In genomic region chr5:2621631-2622030, GRCh38 we compare ENCODE assay signal across 39 cellular contexts.
"Had no signal": no experiment of that assay in that cellular context is flagged by ENCODE, and none has a peak within 500 bp of the region (broad histone marks: within the 10 kb centered on the region; RNA-seq: fewer than 3 reads in every experiment).

No MANE protein-coding gene starts in this region.

- H3K36me3 Mint-ChIP-seq: activated naive CD4-positive, alpha-beta T cell treated with anti-CD3 and anti-CD28 coated beads, Interleukin-2, amount 10 ng/mL, durations not matched to agents 7 days and 5 days; activated naive CD4-positive, alpha-beta T cell treated with anti-CD3 and anti-CD28 coated beads, Interleukin-2, amount 50 U/mL, for 24 hours; activated naive CD4-positive, alpha-beta T cell treated with anti-CD3 and anti-CD28 coated beads, Interleukin-2, amount 50 U/mL, for 72 hours; activated naive CD8-positive, alpha-beta T cell; activated naive CD8-positive, alpha-beta T cell treated with anti-CD3 and anti-CD28 coated beads for 36 hours; activated naive CD8-positive, alpha-beta T cell treated with anti-CD3 and anti-CD28 coated beads, Interleukin-2, amount 10 ng/mL, durations not matched to agents 7 days and 5 days; brain had no signal

- H3K36me3 ChIP-seq: adrenal gland, ascending aorta, brain microvascular endothelial cell, breast epithelium, cardiac muscle cell had no signal

- ATAC-seq: activated naive CD4-positive, alpha-beta T cell treated with anti-CD3 and anti-CD28 coated beads, Interleukin-2, amount 50 U/mL, for 72 hours; activated naive CD8-positive, alpha-beta T cell treated with anti-CD3 and anti-CD28 coated beads, Interleukin-2, amount 50 U/mL, for 24 hours; activated T-cell treated with anti-CD3 and anti-CD28 coated beads, Interleukin-2, amount 50 U/mL, for 4 hours; activated T-cell treated with anti-CD3 and anti-CD28 coated beads, Interleukin-2, amount 50 U/mL, for 72 hours; activated T-helper 17 cell treated with anti-CD3 and anti-CD28 coated beads, Interleukin-2, amount 50 U/mL, for 72 hours; body of pancreas had no signal

- H3K4me1 Mint-ChIP-seq: activated naive CD4-positive, alpha-beta T cell treated with anti-CD3 and anti-CD28 coated beads, Interleukin-2, amount 10 ng/mL, durations not matched to agents 7 days and 5 days; activated naive CD4-positive, alpha-beta T cell treated with anti-CD3 and anti-CD28 coated beads, Interleukin-2, amount 50 U/mL, for 24 hours; activated naive CD8-positive, alpha-beta T cell treated with anti-CD3 and anti-CD28 coated beads for 36 hours; activated naive CD8-positive, alpha-beta T cell treated with anti-CD3 and anti-CD28 coated beads, Interleukin-2, amount 10 ng/mL, durations not matched to agents 7 days and 5 days; activated naive CD8-positive, alpha-beta T cell treated with anti-CD3 and anti-CD28 coated beads, Interleukin-2, amount 50 U/mL, for 24 hours; activated T-helper 17 cell treated with anti-CD3 and anti-CD28 coated beads, Interleukin-2, amount 50 U/mL, for 72 hours; brain; central memory CD8-positive, alpha-beta T cell had no signal

- H3K4me1 ChIP-seq: adrenal gland, ascending aorta, body of pancreas, breast epithelium had no signal

- H3K4me3 Mint-ChIP-seq: activated naive CD4-positive, alpha-beta T cell treated with anti-CD3 and anti-CD28 coated beads for 36 hours; activated naive CD4-positive, alpha-beta T cell treated with anti-CD3 and anti-CD28 coated beads, Interleukin-2, amount 10 ng/mL, durations not matched to agents 7 days and 5 days; activated naive CD4-positive, alpha-beta T cell treated with anti-CD3 and anti-CD28 coated beads, Interleukin-2, amount 50 U/mL, for 24 hours; activated naive CD8-positive, alpha-beta T cell; activated naive CD8-positive, alpha-beta T cell treated with anti-CD3 and anti-CD28 coated beads for 36 hours; activated naive CD8-positive, alpha-beta T cell treated with anti-CD3 and anti-CD28 coated beads, Interleukin-2, amount 10 ng/mL, durations not matched to agents 7 days and 5 days; activated naive CD8-positive, alpha-beta T cell treated with anti-CD3 and anti-CD28 coated beads, Interleukin-2, amount 50 U/mL, for 24 hours; activated T-cell treated with anti-CD3 and anti-CD28 coated beads, Interleukin-2, amount 50 U/mL, for 24 hours; activated T-cell treated with anti-CD3 and anti-CD28 coated beads, Interleukin-2, amount 50 U/mL, for 4 hours; activated T-cell treated with anti-CD3 and anti-CD28 coated beads, Interleukin-2, amount 50 U/mL, for 72 hours; activated T-helper 1 cell treated with anti-CD3 and anti-CD28 coated beads, Interleukin-12 subunit alpha, Interleukin-12 subunit beta, Interleukin-2, Interleukin-4 antibody, amounts not matched to agents 30 ng/mL and 10 ng/mL and 1 ng/mL, durations not matched to agents 14 hours and 24 hours and 36 hours; activated T-helper 17 cell treated with anti-CD3 and anti-CD28 coated beads, Interleukin-2, amount 50 U/mL, for 72 hours; brain; central memory CD8-positive, alpha-beta T cell had no signal

- H3K27ac Mint-ChIP-seq: activated naive CD4-positive, alpha-beta T cell treated with anti-CD3 and anti-CD28 coated beads for 36 hours; activated naive CD4-positive, alpha-beta T cell treated with anti-CD3 and anti-CD28 coated beads, Interleukin-2, amount 10 ng/mL, durations not matched to agents 7 days and 5 days; activated naive CD4-positive, alpha-beta T cell treated with anti-CD3 and anti-CD28 coated beads, Interleukin-2, amount 50 U/mL, for 24 hours; activated naive CD4-positive, alpha-beta T cell treated with anti-CD3 and anti-CD28 coated beads, Interleukin-2, amount 50 U/mL, for 72 hours; activated naive CD8-positive, alpha-beta T cell; activated naive CD8-positive, alpha-beta T cell treated with anti-CD3 and anti-CD28 coated beads for 36 hours; activated naive CD8-positive, alpha-beta T cell treated with anti-CD3 and anti-CD28 coated beads, Interleukin-2, amount 10 ng/mL, durations not matched to agents 7 days and 5 days; activated naive CD8-positive, alpha-beta T cell treated with anti-CD3 and anti-CD28 coated beads, Interleukin-2, amount 50 U/mL, for 24 hours; activated T-cell treated with anti-CD3 and anti-CD28 coated beads, Interleukin-2, amount 50 U/mL, for 24 hours; activated T-cell treated with anti-CD3 and anti-CD28 coated beads, Interleukin-2, amount 50 U/mL, for 72 hours; activated T-helper 1 cell treated with anti-CD3 and anti-CD28 coated beads, Interleukin-12 subunit alpha, Interleukin-12 subunit beta, Interleukin-2, Interleukin-4 antibody, amounts not matched to agents 30 ng/mL and 10 ng/mL and 1 ng/mL, durations not matched to agents 14 hours and 24 hours and 36 hours; activated T-helper 17 cell treated with anti-CD3 and anti-CD28 coated beads, Interleukin-2, amount 50 U/mL, for 72 hours; activated T-helper 2 cell treated with anti-CD3 and anti-CD28 coated beads, Interferon-gamma antibody, Interleukin-2, Interleukin-4, amounts not matched to agents 10 μg/mL and 5 μg/mL and 100 μg/mL, durations not matched to agents 14 hours and 24 hours and 36 hours; brain had no signal

- H3K27me3 Mint-ChIP-seq: activated naive CD4-positive, alpha-beta T cell treated with anti-CD3 and anti-CD28 coated beads, Interleukin-2, amount 10 ng/mL, durations not matched to agents 7 days and 5 days; activated naive CD8-positive, alpha-beta T cell; activated naive CD8-positive, alpha-beta T cell treated with anti-CD3 and anti-CD28 coated beads, Interleukin-2, amount 10 ng/mL, durations not matched to agents 7 days and 5 days; activated naive CD8-positive, alpha-beta T cell treated with anti-CD3 and anti-CD28 coated beads, Interleukin-2, amount 50 U/mL, for 24 hours; activated T-cell treated with anti-CD3 and anti-CD28 coated beads, Interleukin-2, amount 50 U/mL, for 24 hours; activated T-helper 17 cell treated with anti-CD3 and anti-CD28 coated beads, Interleukin-2, amount 50 U/mL, for 72 hours; central memory CD8-positive, alpha-beta T cell had no signal

- DNase-seq: activated effector memory CD4-positive, alpha-beta T cell treated with anti-CD3 and anti-CD28 coated beads, Interleukin-2, amount 50 U/mL, for 16 hours; activated effector memory CD4-positive, alpha-beta T cell treated with Interleukin-2 at 50 U/mL for 16 hours; activated gamma-delta T cell; activated gamma-delta T cell treated with Interleukin-2 at 50 U/mL for 16 hours; activated naive CD4-positive, alpha-beta T cell; activated naive CD4-positive, alpha-beta T cell treated with anti-CD3 and anti-CD28 coated beads for 36 hours; activated naive CD4-positive, alpha-beta T cell treated with anti-CD3 and anti-CD28 coated beads, Interleukin-2, amount 10 ng/mL, durations not matched to agents 7 days and 5 days; activated naive CD4-positive, alpha-beta T cell treated with anti-CD3 and anti-CD28 coated beads, Interleukin-2, amount 50 U/mL, for 16 hours; activated naive CD4-positive, alpha-beta T cell treated with Interleukin-2 at 50 U/mL for 16 hours; activated naive CD8-positive, alpha-beta T cell treated with anti-CD3 and anti-CD28 coated beads for 36 hours; activated naive CD8-positive, alpha-beta T cell treated with anti-CD3 and anti-CD28 coated beads, Interleukin-2, amount 10 ng/mL, durations not matched to agents 7 days and 5 days; activated naive CD8-positive, alpha-beta T cell treated with anti-CD3 and anti-CD28 coated beads, Interleukin-2, amount 50 U/mL, for 24 hours; activated T-cell treated with anti-CD3 and anti-CD28 coated beads for 4 hours; activated T-cell treated with anti-CD3 and anti-CD28 coated beads, Interleukin-2, amount 50 U/mL, for 1 hour; activated T-cell treated with anti-CD3 and anti-CD28 coated beads, Interleukin-2, amount 50 U/mL, for 24 hours; activated T-cell treated with anti-CD3 and anti-CD28 coated beads, Interleukin-2, amount 50 U/mL, for 4 hours; activated T-cell treated with anti-CD3 and anti-CD28 coated beads, Interleukin-2, amount 50 U/mL, for 48 hours; activated T-cell treated with anti-CD3 and anti-CD28 coated beads, Interleukin-2, amount 50 U/mL, for 72 hours; amniotic stem cell; amygdala; anterior cingulate cortex; aorta; body of pancreas; brain microvascular endothelial cell; caudate nucleus; central memory CD4-positive, alpha-beta T cell; cerebellar nuclear complex had no signal

- H3K27ac ChIP-seq: adrenal gland, ascending aorta, body of pancreas, brain microvascular endothelial cell, breast epithelium, cardiac muscle cell had no signal

- H3K27me3 ChIP-seq: adrenal gland, ascending aorta, body of pancreas, brain microvascular endothelial cell, breast epithelium, cardiac muscle cell had no signal

- H3K9me3 Mint-ChIP-seq: activated naive CD4-positive, alpha-beta T cell treated with anti-CD3 and anti-CD28 coated beads for 36 hours; activated naive CD4-positive, alpha-beta T cell treated with anti-CD3 and anti-CD28 coated beads, Interleukin-2, amount 10 ng/mL, durations not matched to agents 7 days and 5 days; activated naive CD4-positive, alpha-beta T cell treated with anti-CD3 and anti-CD28 coated beads, Interleukin-2, amount 50 U/mL, for 24 hours; activated naive CD4-positive, alpha-beta T cell treated with anti-CD3 and anti-CD28 coated beads, Interleukin-2, amount 50 U/mL, for 72 hours; activated naive CD8-positive, alpha-beta T cell treated with anti-CD3 and anti-CD28 coated beads for 36 hours; activated naive CD8-positive, alpha-beta T cell treated with anti-CD3 and anti-CD28 coated beads, Interleukin-2, amount 10 ng/mL, durations not matched to agents 7 days and 5 days; activated naive CD8-positive, alpha-beta T cell treated with anti-CD3 and anti-CD28 coated beads, Interleukin-2, amount 50 U/mL, for 24 hours; activated T-cell treated with anti-CD3 and anti-CD28 coated beads, Interleukin-2, amount 50 U/mL, for 24 hours; activated T-cell treated with anti-CD3 and anti-CD28 coated beads, Interleukin-2, amount 50 U/mL, for 4 hours; activated T-helper 1 cell treated with anti-CD3 and anti-CD28 coated beads, Interleukin-12 subunit alpha, Interleukin-12 subunit beta, Interleukin-2, Interleukin-4 antibody, amounts not matched to agents 30 ng/mL and 10 ng/mL and 1 ng/mL, durations not matched to agents 14 hours and 24 hours and 36 hours; central memory CD8-positive, alpha-beta T cell had no signal

- H3K9me3 ChIP-seq: adrenal gland, ascending aorta, body of pancreas had no signal

- H3K4me3 ChIP-seq: adrenal gland, ascending aorta, body of pancreas, breast epithelium, cardiac muscle cell had no signal
